12 cellular contexts compared by ENCODE assay signal in genomic region chr15:52667597-52667996, GRCh38.
DNase-seq lines count a peak whose midpoint lies in the region; ATAC-seq and TF ChIP-seq lines count a peak whose summit lies in the region.
"Had no signal": no experiment of that assay in that cellular context is flagged by ENCODE, and none has a peak within 500 bp of the region (broad histone marks: within the 10 kb centered on the region; RNA-seq: fewer than 3 reads in every experiment).

No MANE protein-coding gene starts in this region.

- no peak for TF ChIP-seq CTCF in nephron progenitor cell (IDR thresholded peaks at IDR 0.05)

- H3K27me3 Mint-ChIP-seq in nephron progenitor cell (ENCODE audit: low read depth, poor library complexity), result no peaks in the 10 kb centered on the region

- H3K9me3 Mint-ChIP-seq in nephron progenitor cell, result no peaks in the 10 kb centered on the region

- H3K27ac Mint-ChIP-seq in nephron progenitor cell, result no peak overlapping the region

- H3K4me3 Mint-ChIP-seq in nephron progenitor cell, result no peak overlapping the region

- H3K4me1 Mint-ChIP-seq in nephron progenitor cell, result no peaks in the 10 kb centered on the region

- H3K36me3 Mint-ChIP-seq in nephron progenitor cell (ENCODE audit: low read depth), result peaks cover 68% of the 10 kb centered on the region

- ATAC-seq in GM18517 (IDR thresholded peaks at IDR 0.05; ENCODE audit: unreplicated experiment), result peak; percentile 60
- peak; percentile 45 for ATAC-seq in GM19468 (IDR thresholded peaks at IDR 0.05; ENCODE audit: extremely low read depth, unreplicated experiment)
- ATAC-seq in HG03045 (IDR thresholded peaks at IDR 0.05; ENCODE audit: unreplicated experiment), result peak; percentile 61

- DNase-seq in amniotic epithelial cell (ENCODE audit: low read depth) (peak; percentile 40), NCI-H510A treated with DMSO at 0.1 percent for 48 hours (lab: John Stamatoyannopoulos, UW) (no peak), dedifferentiated amniotic fluid mesenchymal stem cell (ENCODE audit: extremely low spot score) (no peak), nephron progenitor cell (no peak), pons (ENCODE audit: low spot score) (no peak)
- DNase-seq: GF-D8; NK-92 treated with Interleukin-12 subunit alpha and Interleukin-12 subunit beta, amount 100 ng/mL, for 24 hours; SW 1271; thyroid gland had no signal
